ENCODE assay signal across 17 cellular contexts in the genomic region with DNA sequence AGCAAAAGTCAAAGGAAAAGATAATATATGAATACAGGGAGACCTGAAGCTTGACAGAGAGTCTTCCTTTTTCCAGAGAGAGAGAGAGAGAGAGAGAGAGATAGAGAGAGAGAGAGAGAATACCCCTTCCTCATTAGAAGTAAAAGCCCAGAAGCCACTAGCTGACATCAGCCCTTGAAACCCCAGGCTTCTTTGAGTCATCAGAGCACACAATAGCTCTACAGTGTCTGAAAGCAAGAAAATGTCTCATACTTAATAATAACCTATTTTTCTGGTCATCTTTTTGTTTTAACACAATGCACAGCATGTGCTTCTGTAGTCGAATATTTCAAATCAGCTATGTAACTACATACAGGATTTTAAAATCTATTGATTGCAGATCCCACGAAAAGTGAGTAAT.
"Had no signal": no experiment of that assay in that cellular context is flagged by ENCODE, and none has a peak within 500 bp of the region (broad histone marks: within the 10 kb centered on the region; RNA-seq: fewer than 3 reads in every experiment).

No MANE protein-coding gene starts in this region.

- FAIRE-seq: pancreas had no signal

- H3K9me3 ChIP-seq: pancreas, psoas muscle had no signal

- H3K4me3 ChIP-seq: ascending aorta, cardiac muscle cell, left lung, pancreas, psoas muscle, right atrium auricular region, tibial artery had no signal

- ATAC-seq: left lung, natural killer cell, pancreas, psoas muscle, T-cell had no signal

- H3K4me1 ChIP-seq: ascending aorta, left lung, pancreas, psoas muscle, right atrium auricular region, tibial artery had no signal

- DNase-seq: activated CD4-positive, alpha-beta T cell treated with anti-CD3 and anti-CD28 coated beads for 1 hour; activated CD4-positive, alpha-beta T cell treated with anti-CD3 and anti-CD28 coated beads, Interleukin-2, amount 50 U/mL, for 1 hour; activated gamma-delta T cell treated with Interleukin-2 at 50 U/mL for 16 hours; activated T-cell treated with anti-CD3 and anti-CD28 coated beads, Interleukin-2, amount 50 U/mL, for 1 hour; foreskin fibroblast; left lung; natural killer cell; pancreas; psoas muscle; stimulated activated CD4-positive, alpha-beta T cell treated with anti-CD3 and anti-CD28 coated beads, Interleukin-12 subunit alpha, Interleukin-12 subunit beta, amount 100 ng/mL, for 4 hours; stimulated activated CD4-positive, alpha-beta T cell treated with anti-CD3 and anti-CD28 coated beads, Interleukin-4, amount 100 ng/mL, for 4 hours; substantia nigra; T-cell; tibial artery had no signal

- H3K36me3 ChIP-seq: ascending aorta, cardiac muscle cell, left lung, pancreas, right atrium auricular region, tibial artery had no signal

- H3K27me3 ChIP-seq: ascending aorta, cardiac muscle cell, left lung, pancreas, right atrium auricular region, tibial artery had no signal

- H3K27ac ChIP-seq: ascending aorta, cardiac muscle cell, left lung, pancreas, psoas muscle, right atrium auricular region, tibial artery had no signal
